14 cellular contexts compared by ENCODE assay signal in the genomic region with DNA sequence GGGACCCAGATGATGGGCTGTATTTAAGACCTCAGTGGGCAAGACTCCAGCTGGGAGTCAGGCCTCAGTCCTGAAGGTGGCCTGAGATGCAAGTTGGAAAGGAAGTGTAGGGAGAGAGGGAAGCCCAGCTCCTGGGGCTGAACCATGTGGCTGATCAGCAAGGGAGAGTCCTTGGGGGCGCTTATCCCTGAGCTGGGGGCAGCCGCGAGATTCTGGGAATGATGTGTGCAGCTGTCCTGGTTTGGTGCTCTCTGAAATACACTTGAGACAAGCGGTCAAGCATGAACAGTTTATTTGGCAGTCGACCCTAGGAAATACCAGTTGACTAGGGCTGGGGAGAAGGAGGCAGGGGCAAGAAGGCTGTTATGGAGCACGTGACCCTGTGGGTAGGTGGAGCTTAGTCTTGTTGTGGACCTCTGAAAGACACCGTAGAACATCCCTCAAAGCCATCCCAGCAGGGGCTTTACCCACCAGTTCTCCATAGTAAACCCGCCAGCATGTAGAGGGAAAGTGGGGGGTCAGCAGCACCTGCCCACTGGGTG. TPM values are rescaled to one million over a fixed set of nuclear protein-coding genes. Genes with fewer than 3 reads are reported as not detected.
DNase-seq lines count a peak whose midpoint lies in the region; TF ChIP-seq lines count a peak whose summit lies in the region.
"Had no signal": no experiment of that assay in that cellular context is flagged by ENCODE, and none has a peak within 500 bp of the region (broad histone marks: within the 10 kb centered on the region; RNA-seq: fewer than 3 reads in every experiment).

No MANE protein-coding gene starts in this region.

- H3K4me1 ChIP-seq in colonic mucosa (no peaks in the 10 kb centered on the region), tibial nerve (no peaks in the 10 kb centered on the region)
- H3K4me1 ChIP-seq: HAP-1 had no signal

- H3K27ac Mint-ChIP-seq in osteocyte (ENCODE audit: unreplicated experiment) (no peak overlapping the region), HFFc6 (no peak overlapping the region)
- H3K27ac Mint-ChIP-seq: CD8-positive, alpha-beta T cell had no signal

- H3K36me3 Mint-ChIP-seq in osteocyte (ENCODE audit: unreplicated experiment): no peaks in the 10 kb centered on the region
- no peaks in the 10 kb centered on the region for H3K36me3 Mint-ChIP-seq in HFFc6 (ENCODE audit: low read depth)
- H3K36me3 Mint-ChIP-seq: CD14-positive monocyte; CD8-positive, alpha-beta T cell had no signal

- no peak for TF ChIP-seq CTCF in colonic mucosa (IDR thresholded peaks at IDR 0.05)
- no peak for TF ChIP-seq CTCF in lower leg skin (IDR thresholded peaks at IDR 0.05)
- no peak for TF ChIP-seq CTCF in osteocyte (IDR thresholded peaks at IDR 0.05)
- TF ChIP-seq CTCF in tibial nerve (IDR thresholded peaks at IDR 0.05): no peak
- TF ChIP-seq CTCF in HFFc6 (IDR thresholded peaks at IDR 0.05): no peak

- H3K27me3 ChIP-seq in colonic mucosa (no peaks in the 10 kb centered on the region), tibial nerve (peaks cover 0 to 17% of the 10 kb centered on the region in 2 donors)

- DNase-seq in colonic mucosa (peak; percentile 4), lower leg skin (ENCODE audit: low spot score in 2 of 2) (peak; percentile 4 to 68), osteocyte (ENCODE audit: extremely low spot score, unreplicated experiment) (peak; percentile 66), tibial nerve (ENCODE audit: low spot score in 2 of 2) (no peak), HFFc6 (no peak)
- DNase-seq in activated CD4-positive, alpha-beta T cell treated with anti-CD3 and anti-CD28 coated beads for 48 hours: no peak
- DNase-seq: CD8-positive, alpha-beta T cell; COR-L47; DND-41; GDM1 had no signal

- peaks cover 27% of the 10 kb centered on the region for H3K27me3 Mint-ChIP-seq in osteocyte (ENCODE audit: unreplicated experiment)
- peaks cover 42% of the 10 kb centered on the region for H3K27me3 Mint-ChIP-seq in HFFc6 (ENCODE audit: insufficient read depth)

- H3K4me1 Mint-ChIP-seq in osteocyte (ENCODE audit: unreplicated experiment): no peaks in the 10 kb centered on the region
- H3K4me1 Mint-ChIP-seq in HFFc6 (ENCODE audit: low read depth): no peaks in the 10 kb centered on the region

- H3K27ac ChIP-seq in colonic mucosa: no peak overlapping the region
- no peak overlapping the region for H3K27ac ChIP-seq in tibial nerve

- intact Hi-C loops in colonic mucosa (cut with DNase I): no loop called here
- intact Hi-C loops in lower leg skin (cut with DNase I; ENCODE audit: low total_unique reads): no loop called here

- WGBS in lower leg skin, 2 donors: 78 to 79% methylated on average over 8 of the region's 8 CpGs
- WGBS in tibial nerve, 2 donors: 70 to 75% methylated on average over 8 of the region's 8 CpGs

- no peak for TF ChIP-seq RAD21 in Ishikawa (IDR thresholded peaks at IDR 0.05; ENCODE audit: low read depth)

- H3K4me3 ChIP-seq in colonic mucosa (no peak overlapping the region), lower leg skin (ENCODE audit: low read depth, poor library complexity, severe bottlenecking) (no peak overlapping the region), tibial nerve (no peak overlapping the region)
- H3K4me3 ChIP-seq: HAP-1 had no signal

- no peaks in the 10 kb centered on the region for H3K9me3 ChIP-seq in colonic mucosa
- peaks cover 0 to 19% (median 0%) of the 10 kb centered on the region in 4 donors for H3K9me3 ChIP-seq in tibial nerve
- H3K9me3 ChIP-seq: HAP-1 had no signal

- H3K4me3 Mint-ChIP-seq in osteocyte (ENCODE audit: unreplicated experiment): no peak overlapping the region
- no peak overlapping the region for H3K4me3 Mint-ChIP-seq in HFFc6
- H3K4me3 Mint-ChIP-seq: CD14-positive monocyte; CD8-positive, alpha-beta T cell had no signal

- TF ChIP-seq POLR2A in lower leg skin (IDR thresholded peaks at IDR 0.05) (no peak), tibial nerve (IDR thresholded peaks at IDR 0.05) (no peak)

- H3K9me3 Mint-ChIP-seq in osteocyte (ENCODE audit: unreplicated experiment): no peaks in the 10 kb centered on the region
- no peaks in the 10 kb centered on the region for H3K9me3 Mint-ChIP-seq in HFFc6

- no peak overlapping the region for H3K9ac ChIP-seq in colonic mucosa (ENCODE audit: low read depth in 2 of 2, low read length in 2 of 2)

- TF ChIP-seq EP300 in Ishikawa (IDR thresholded peaks at IDR 0.05; ENCODE audit: borderline replicate concordance) (no peak), tibial nerve (IDR thresholded peaks at IDR 0.05) (no peak)

- H3K36me3 ChIP-seq in colonic mucosa (no peaks in the 10 kb centered on the region), tibial nerve (no peaks in the 10 kb centered on the region)
- H3K36me3 ChIP-seq: HAP-1 had no signal

TF ChIP-seq in Ishikawa, 13 proteins besides CTCF, POLR2A, EP300 and RAD21:
- TF ChIP-seq MAX (IDR thresholded peaks at IDR 0.05) (no peak), CREB1 (IDR thresholded peaks at IDR 0.05; ENCODE audit: low read depth) (no peak)
- TF ChIP-seq, protein P1, sequence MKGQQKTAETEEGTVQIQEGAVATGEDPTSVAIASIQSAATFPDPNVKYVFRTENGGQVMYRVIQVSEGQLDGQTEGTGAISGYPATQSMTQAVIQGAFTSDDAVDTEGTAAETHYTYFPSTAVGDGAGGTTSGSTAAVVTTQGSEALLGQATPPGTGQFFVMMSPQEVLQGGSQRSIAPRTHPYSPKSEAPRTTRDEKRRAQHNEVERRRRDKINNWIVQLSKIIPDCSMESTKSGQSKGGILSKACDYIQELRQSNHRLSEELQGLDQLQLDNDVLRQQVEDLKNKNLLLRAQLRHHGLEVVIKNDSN (IDR thresholded peaks at IDR 0.05): peak; percentile 38; the same call in 1 of the 2 replicates

RNA-seq across cellular contexts. Expression of gene SLC6A11, which starts 41.8 kb away (rescaled TPM):
- not detected for total RNA-seq in colonic mucosa
- 1 to 10 TPM; 1.8 to 7.8 (median 5.3) TPM for total RNA-seq in lower leg skin
- total RNA-seq in osteocyte: not detected in 2 replicates
- total RNA-seq in tibial nerve: under 1 TPM in 3 of 4 donors, not detected in 1; 0.30 to 0.44 (median 0.42) TPM
- total RNA-seq in HFFc6 (2021; fragmentation: NEBNext Ultra II Directional; extraction: Animal tissue kit (Norgen Biotek cat#: 25700)): under 1 TPM in 1 of 6 experiments, not detected in 5; 0.05 TPM
- total RNA-seq: CD8-positive, alpha-beta T cell; HT1080 had no signal

Comparison
In these comparisons a context has a peak if more than half of its experiments do, and no peak if none do; other contexts are left out.
1. DNase-seq: peak in colonic mucosa (single experiment), lower leg skin (2 of 2) and osteocyte (single experiment); none in tibial nerve (0 of 2), HFFc6 (single experiment) and activated CD4-positive, alpha-beta T cell treated with anti-CD3 and anti-CD28 coated beads for 48 hours (single experiment).